Comparison of ENCODE assay signal across 1 cellular context in genomic region chr10:69179089-69179742, GRCh38.
TF ChIP-seq lines count a peak whose summit lies in the region.

No MANE protein-coding gene starts in this region.

TF ChIP-seq in K562, 482 proteins besides CTCF, POLR2A, EP300 and RAD21 (continued from another document and continues in another):
- TF ChIP-seq THRA (IDR thresholded peaks at IDR 0.05): no peak
- no peak for TF ChIP-seq ZNF76 (CRISPR knock-in tag; IDR thresholded peaks at IDR 0.05; ENCODE audit: borderline replicate concordance)
- TF ChIP-seq SETDB1 (IDR thresholded peaks at IDR 0.05; ENCODE audit: low read length): no peak
- 0 out of 2 replicates have a peak, but pooled peaks have one; percentile 56 for TF ChIP-seq LARP7 (IDR thresholded peaks at IDR 0.05)
- peak; percentile 12; the same call in 1 of the 2 replicates for TF ChIP-seq SUPT5H (IDR thresholded peaks at IDR 0.05)
- no peak for TF ChIP-seq BCLAF1 (IDR thresholded peaks at IDR 0.05; ENCODE audit: borderline replicate concordance in 1 of 2, control insufficient read depth in 1 of 2, low read depth in 2 of 2, low read length in 1 of 2)
- 0 out of 2 replicates have a peak, but pooled peaks have one; percentile 15 for TF ChIP-seq GTF2E2 (tag; IDR thresholded peaks at IDR 0.05)
- TF ChIP-seq BRCA1 (IDR thresholded peaks at IDR 0.05): no peak
- no peak for TF ChIP-seq BRCA1 (CRISPR knock-in tag; IDR thresholded peaks at IDR 0.05)
- TF ChIP-seq RBBP5 (IDR thresholded peaks at IDR 0.05; ENCODE audit: borderline replicate concordance, insufficient read depth, low read length, poor library complexity, severe bottlenecking): no peak
- TF ChIP-seq RBM25 (IDR thresholded peaks at IDR 0.05; ENCODE audit: low read depth, low read length, severe bottlenecking): no peak
- TF ChIP-seq SIRT6 (IDR thresholded peaks at IDR 0.05; ENCODE audit: low read depth, low read length): no peak
- no peak for TF ChIP-seq PHTF2 (CRISPR knock-in tag; IDR thresholded peaks at IDR 0.05)
- TF ChIP-seq CBFA2T3 (IDR thresholded peaks at IDR 0.05): no peak
- no peak for TF ChIP-seq ZBED1 (IDR thresholded peaks at IDR 0.05)
- TF ChIP-seq ZNF75A (CRISPR knock-in tag; IDR thresholded peaks at IDR 0.05): no peak
- no peak for TF ChIP-seq ZNF583 (CRISPR knock-in tag; IDR thresholded peaks at IDR 0.05)
- TF ChIP-seq SMARCA5 (IDR thresholded peaks at IDR 0.05): peak; percentile 78; the same call in 1 of the 2 replicates
- TF ChIP-seq CEBPG (CRISPR knock-in tag; IDR thresholded peaks at IDR 0.05): peak; percentile 92
- peak; percentile 94 to 95 for TF ChIP-seq CEBPG (tag; conservative IDR thresholded peaks at IDR 0.05 in 1 of 2, IDR thresholded peaks at IDR 0.05 in 1 of 2)
- no peak for TF ChIP-seq SLC30A9 (CRISPR knock-in tag; IDR thresholded peaks at IDR 0.05)
- no peak for TF ChIP-seq RNF219 (CRISPR knock-in tag; IDR thresholded peaks at IDR 0.05)
- TF ChIP-seq NCOA1 (IDR thresholded peaks at IDR 0.05; ENCODE audit: low read depth): peak; percentile 92
- no peak for TF ChIP-seq MTF1 (CRISPR knock-in tag; IDR thresholded peaks at IDR 0.05; ENCODE audit: borderline replicate concordance)
- TF ChIP-seq SIN3B (IDR thresholded peaks at IDR 0.05; ENCODE audit: low read depth): no peak
- peak; percentile 82 for TF ChIP-seq KHSRP (IDR thresholded peaks at IDR 0.05)
- TF ChIP-seq CHAMP1 (IDR thresholded peaks at IDR 0.05): no peak
- no peak for TF ChIP-seq TCF7L2 (IDR thresholded peaks at IDR 0.05; ENCODE audit: low read depth, low read length)
- peak; percentile 41; the same call in 1 of the 2 replicates for TF ChIP-seq ARID1B (IDR thresholded peaks at IDR 0.05)
- TF ChIP-seq FOXK1 (CRISPR knock-in tag; IDR thresholded peaks at IDR 0.05; ENCODE audit: borderline replicate concordance): peak; percentile 61; the same call in 1 of the 2 replicates
- TF ChIP-seq ZNF41 (CRISPR knock-in tag; conservative IDR thresholded peaks at IDR 0.05): no peak
- TF ChIP-seq ZBTB7A (IDR thresholded peaks at IDR 0.05; ENCODE audit: borderline replicate concordance, control insufficient read depth, low read depth, low read length): no peak
- no peak for TF ChIP-seq TRIM28 (IDR thresholded peaks at IDR 0.05)
- peak; percentile 34; the same call in 1 of the 2 replicates for TF ChIP-seq ZNF511 (CRISPR knock-in tag; IDR thresholded peaks at IDR 0.05)
- peak in 1 of 2 experiments; percentile 10; a peak in 1 of 4 replicates for TF ChIP-seq CSDE1 (IDR thresholded peaks at IDR 0.05)
- peak in 1 of 2 experiments; percentile 10; a peak in 1 of 4 replicates for TF ChIP-seq TBL1XR1 (IDR thresholded peaks at IDR 0.05; ENCODE audit: low read length in 2 of 2)
- no peak for TF ChIP-seq ZNF395 (CRISPR knock-in tag; IDR thresholded peaks at IDR 0.05)
- no peak for TF ChIP-seq SOX6 (IDR thresholded peaks at IDR 0.05)
- TF ChIP-seq BHLHE40 (IDR thresholded peaks at IDR 0.05; ENCODE audit: low read length): no peak
- no peak for TF ChIP-seq CREB5 (CRISPR knock-in tag; IDR thresholded peaks at IDR 0.05)
- TF ChIP-seq CEBPB (tag; IDR thresholded peaks at IDR 0.05): peak; percentile 97
- no peak for TF ChIP-seq NFIX (CRISPR knock-in tag; IDR thresholded peaks at IDR 0.05; ENCODE audit: low read depth)
- no peak for TF ChIP-seq ZBTB49 (CRISPR knock-in tag; IDR thresholded peaks at IDR 0.05; ENCODE audit: borderline replicate concordance)
- TF ChIP-seq TEAD1 (CRISPR knock-in tag; IDR thresholded peaks at IDR 0.05): peak in 1 of 2 experiments; percentile 80; a peak in 2 of 4 replicates
- TF ChIP-seq XRCC5 (IDR thresholded peaks at IDR 0.05; ENCODE audit: low read depth, low read length): no peak
- no peak for TF ChIP-seq JUN (IDR thresholded peaks at IDR 0.05; ENCODE audit: borderline replicate concordance, low read depth, low read length)
- TF ChIP-seq JUN (CRISPR knock-in tag; IDR thresholded peaks at IDR 0.05; ENCODE audit: borderline replicate concordance): peak; percentile 69; the same call in 1 of the 2 replicates
- no peak for TF ChIP-seq BMI1 (IDR thresholded peaks at IDR 0.05; ENCODE audit: low read length)
- no peak for TF ChIP-seq SP1 (CRISPR knock-in tag; IDR thresholded peaks at IDR 0.05)
- peak in 1 of 2 experiments; percentile 9; a peak in 1 of 4 replicates for TF ChIP-seq KDM4B (IDR thresholded peaks at IDR 0.05; ENCODE audit: borderline replicate concordance in 2 of 2, low read depth in 1 of 2)
- TF ChIP-seq HNRNPLL (IDR thresholded peaks at IDR 0.05; ENCODE audit: low read depth, low read length, poor library complexity, severe bottlenecking): peak; percentile 94
- TF ChIP-seq VEZF1 (CRISPR knock-in tag; IDR thresholded peaks at IDR 0.05): no peak
- 0 out of 2 replicates have a peak, but pooled peaks have one; percentile 5 for TF ChIP-seq CTBP1 (IDR thresholded peaks at IDR 0.05; ENCODE audit: borderline replicate concordance)
- TF ChIP-seq ATF4 (CRISPR knock-in tag; IDR thresholded peaks at IDR 0.05): no peak
